ENCODE assay signal across 1 cellular context in the genomic region with DNA sequence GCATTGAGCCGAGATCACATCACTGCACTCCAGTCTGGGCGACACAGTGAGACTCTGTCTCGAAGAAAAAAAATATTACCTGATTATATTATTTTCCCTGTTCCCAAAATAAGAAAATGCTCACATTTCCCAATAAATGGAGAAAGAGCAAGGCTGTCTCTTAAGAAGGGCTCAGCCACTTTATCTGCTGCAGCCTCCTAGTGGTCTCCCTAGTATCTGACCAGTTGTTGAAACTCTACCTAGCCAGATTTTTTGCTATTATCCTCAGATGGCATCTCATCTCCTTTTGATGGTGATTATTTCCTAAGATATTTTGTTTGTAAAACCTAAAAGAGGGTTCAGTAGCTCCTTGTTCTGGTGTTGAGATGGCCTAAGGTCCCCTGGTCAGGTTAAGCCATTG.
TF ChIP-seq lines count a peak whose summit lies in the region.

No MANE protein-coding gene starts in this region.

TF ChIP-seq in IMR-90, 13 proteins besides CTCF, POLR2A, EP300 and RAD21:
- TF ChIP-seq RCOR1 (IDR thresholded peaks at IDR 0.05; ENCODE audit: insufficient replicate concordance, low read length) (no peak), MXI1 (IDR thresholded peaks at IDR 0.05; ENCODE audit: borderline replicate concordance, low read depth, low read length) (no peak), SMC3 (IDR thresholded peaks at IDR 0.05; ENCODE audit: low read depth, low read length) (peak; percentile 19; the same call in 1 of the 2 replicates), MAFK (IDR thresholded peaks at IDR 0.05; ENCODE audit: low read depth, low read length) (no peak), CEBPB (IDR thresholded peaks at IDR 0.05; ENCODE audit: low read depth, low read length) (no peak)
